Comparison of ENCODE assay signal across 16 cellular contexts in the genomic region with DNA sequence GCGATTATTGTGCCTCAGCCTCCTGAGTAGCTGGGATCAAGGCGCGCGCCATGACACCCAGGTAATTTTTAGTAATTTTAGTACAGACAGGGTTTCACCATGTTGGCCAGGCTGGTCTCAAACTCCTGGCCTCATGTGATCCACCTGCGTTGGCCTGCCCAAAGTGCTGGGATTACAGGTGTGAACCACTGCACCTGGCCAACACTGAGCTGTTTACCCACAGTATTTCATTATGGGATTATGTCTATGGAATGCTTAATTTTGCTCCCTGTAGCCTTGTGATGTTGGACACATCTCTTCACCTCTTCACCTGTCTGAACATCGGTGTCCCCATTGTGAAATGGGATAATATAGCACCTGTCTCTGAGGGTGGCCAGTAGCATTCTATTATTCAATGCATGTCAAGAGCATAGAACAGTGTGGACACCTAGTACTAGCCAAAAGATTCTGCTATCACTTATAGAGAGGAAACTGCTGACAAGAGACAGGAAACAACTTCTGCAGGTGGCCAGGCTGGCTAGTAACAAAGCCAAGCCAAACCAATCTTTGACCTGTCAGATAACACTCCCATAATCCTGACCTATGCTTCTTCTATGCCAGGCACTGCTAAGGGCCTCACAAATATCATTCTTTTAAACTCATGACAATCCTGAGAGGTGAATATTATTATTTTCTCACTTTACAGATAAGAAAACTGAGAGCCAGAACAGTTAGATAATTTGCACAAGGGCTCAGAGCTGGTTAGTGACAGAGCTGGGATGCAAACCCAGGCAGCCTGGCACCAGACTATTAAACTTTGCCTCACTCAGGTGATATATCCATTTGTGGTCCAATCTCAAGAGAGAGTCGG. TPM values are rescaled to one million over a fixed set of nuclear protein-coding genes. Genes with fewer than 3 reads are reported as not detected.
"Had no signal": no experiment of that assay in that cellular context is flagged by ENCODE, and none has a peak within 500 bp of the region (broad histone marks: within the 10 kb centered on the region; RNA-seq: fewer than 3 reads in every experiment).

No MANE protein-coding gene starts in this region.

- H3K36me3 ChIP-seq: cardiac muscle cell, colonic mucosa, gastrocnemius medialis had no signal

- ATAC-seq: activated T-cell treated with anti-CD3 and anti-CD28 coated beads, Interleukin-2, amount 50 U/mL, for 72 hours; gastrocnemius medialis; psoas muscle; T-helper 17 cell had no signal

- H3K4me1 ChIP-seq: gastrocnemius medialis, psoas muscle had no signal

- H3K4me3 ChIP-seq: cardiac muscle cell, colonic mucosa, gastrocnemius medialis, psoas muscle had no signal

- H3K27ac ChIP-seq: cardiac muscle cell, colonic mucosa, gastrocnemius medialis, psoas muscle had no signal

- H3K9me3 ChIP-seq: colonic mucosa, gastrocnemius medialis, psoas muscle had no signal

- H3K27me3 ChIP-seq: cardiac muscle cell, colonic mucosa, gastrocnemius medialis had no signal

- DNase-seq: activated CD4-positive, alpha-beta memory T cell treated with anti-CD3 and anti-CD28 coated beads for 36 hours; activated CD4-positive, CD25-positive, alpha-beta regulatory T cell treated with anti-CD3 and anti-CD28 coated beads, Interleukin-2, amount 50 U/mL, for 72 hours; activated CD8-positive, alpha-beta memory T cell treated with anti-CD3 and anti-CD28 coated beads, Interleukin-2, amount 50 U/mL, for 4 hours; activated T-cell treated with anti-CD3 and anti-CD28 coated beads, Interleukin-2, amount 50 U/mL, for 72 hours; colonic mucosa; effector CD8-positive, alpha-beta T cell; gastrocnemius medialis; mammary epithelial cell; nephron progenitor cell; psoas muscle; stimulated activated CD4-positive, alpha-beta T cell treated with anti-CD3 and anti-CD28 coated beads, Interleukin-2, amount 100 ng/mL, for 48 hours; stimulated activated naive CD4-positive, alpha-beta T cell treated with Interleukin-2 at 50 U/mL for 16 hours; T-helper 17 cell; trophoblast cell had no signal

RNA-seq across cellular contexts. Expression of a gene that starts 29.4 kb away (rescaled TPM):
- total RNA-seq: fibroblast of lung had no signal
